Comparison of ENCODE assay signal across 8 cellular contexts in the genomic region with DNA sequence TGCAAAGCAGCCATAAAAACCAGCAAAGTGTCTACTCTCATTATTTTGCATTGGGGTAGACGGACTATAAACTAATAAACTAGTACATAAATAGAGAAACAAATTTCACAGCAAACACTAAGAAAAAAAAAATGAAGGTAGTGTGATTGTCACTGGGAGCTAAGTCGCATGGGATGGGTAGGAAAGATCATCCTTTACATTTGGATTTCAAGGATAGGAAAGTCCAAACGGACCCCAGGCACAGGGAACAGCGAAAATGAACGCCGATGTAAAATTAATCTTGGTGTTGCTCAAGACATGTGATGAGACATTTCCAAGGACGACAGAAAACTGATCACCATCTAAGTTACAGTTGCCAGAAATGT. TPM values are rescaled to one million over a fixed set of nuclear protein-coding genes. Genes with fewer than 3 reads are reported as not detected.
DNase-seq lines count a peak whose midpoint lies in the region; ATAC-seq, FAIRE-seq and TF ChIP-seq lines count a peak whose summit lies in the region.

No MANE protein-coding gene starts in this region.

- 55 to 71% methylated on average over 7 of the region's 7 CpGs for WGBS in pancreas, 2 donors

- intact Hi-C loops in Calu3 (cut with micrococcal nuclease; ENCODE audit: unreplicated experiment), result no loop called here
- intact Hi-C loops in OCI-LY7 (cut with micrococcal nuclease; ENCODE audit: unreplicated experiment), result loop anchor here (2.0 kb wide), 1 partner anchor 57 kb away; the partner anchor contains the start of gene ZNF555
- intact Hi-C loops in pancreas (cut with DNase I), result no loop called here

- H3K36me3 ChIP-seq in OCI-LY7 (ENCODE audit: insufficient read depth, low read length) (peaks cover 47% of the 10 kb centered on the region), pancreas (no peaks in the 10 kb centered on the region)

- peak overlapping the region; percentile 97 for H3K4me3 ChIP-seq in OCI-LY7 (ENCODE audit: low read depth, low read length, poor library complexity, severe bottlenecking)
- H3K4me3 ChIP-seq in pancreas, result peak overlapping the region in 1 of 4 donors; percentile 89

- H3K4me3 Mint-ChIP-seq in Calu3 (ENCODE audit: low read depth, unreplicated experiment), result peak overlapping the region; percentile 75
- H3K4me3 Mint-ChIP-seq in effector memory CD8-positive, alpha-beta T cell, result peak overlapping the region; percentile 82 to 86

- H3K27ac Mint-ChIP-seq in Calu3 (ENCODE audit: unreplicated experiment), result peak overlapping the region; percentile 84
- peak overlapping the region; percentile 85 to 88 for H3K27ac Mint-ChIP-seq in effector memory CD8-positive, alpha-beta T cell

- peaks cover 78% of the 10 kb centered on the region for H3K79me2 ChIP-seq in OCI-LY7 (ENCODE audit: insufficient read depth, low read depth, low read length)

- H3K27ac ChIP-seq in OCI-LY7 (ENCODE audit: low read depth, low read length, poor library complexity, severe bottlenecking) (peak overlapping the region; percentile 79), pancreas (peak overlapping the region; percentile 47 to 75 (median 72))

- no peaks in the 10 kb centered on the region for H3K9me2 ChIP-seq in OCI-LY7 (ENCODE audit: insufficient read depth, low read length)

- H3K9me3 Mint-ChIP-seq in Calu3 (ENCODE audit: low read depth, unreplicated experiment), result no peaks in the 10 kb centered on the region
- no peaks in the 10 kb centered on the region for H3K9me3 Mint-ChIP-seq in effector memory CD8-positive, alpha-beta T cell

- peak overlapping the region; percentile 69 for H3K4me2 ChIP-seq in OCI-LY7 (ENCODE audit: low read length)

- CTCF ChIA-PET in Calu3 (lab: Charles Lee) (interaction anchor here (0.5 to 1.1 kb wide), 3 partner anchors 103 to 628 kb away, joined by 3 to 4 read pairs (median 3); no protein-coding TSS in a partner anchor), OCI-LY7 (lab: Charles Lee; ENCODE audit: unreplicated experiment) (interaction anchor here (1.0 kb wide), 1 partner anchor 141 kb away, joined by 4 read pairs; no protein-coding TSS in a partner anchor)

- no TSS peak for BruUV-seq in Calu3 (replicated peaks; lab: Mats Ljungman, UMichigan)
- BruUV-seq in OCI-LY7 (replicated peaks; lab: Mats Ljungman, UMichigan), result no TSS peak

- peaks cover 24% of the 10 kb centered on the region for H4K20me1 ChIP-seq in OCI-LY7 (ENCODE audit: insufficient read depth, low read length)

- FAIRE-seq in pancreas (lab: Jason Lieb, UNC), result no peak

- POLR2A ChIA-PET in OCI-LY7 (lab: Charles Lee), result interaction anchor here (1.2 kb wide), 1 partner anchor 58 kb away, joined by 5 read pairs; the partner anchor contains the start of gene ZNF555

- peak overlapping the region; percentile 76; the same call in 1 of the 2 replicates for H2AFZ ChIP-seq in OCI-LY7 (ENCODE audit: low read length)

- H3K27me3 Mint-ChIP-seq in Calu3 (ENCODE audit: unreplicated experiment), result no peaks in the 10 kb centered on the region
- no peaks in the 10 kb centered on the region for H3K27me3 Mint-ChIP-seq in effector memory CD8-positive, alpha-beta T cell

- H3K36me3 Mint-ChIP-seq in Calu3 (ENCODE audit: insufficient read depth, unreplicated experiment), result peaks cover 43% of the 10 kb centered on the region
- peaks cover 11% of the 10 kb centered on the region for H3K36me3 Mint-ChIP-seq in effector memory CD8-positive, alpha-beta T cell (ENCODE audit: insufficient read depth)

- no peak for ATAC-seq in effector memory CD8-positive, alpha-beta T cell (replicated peaks)
- ATAC-seq in pancreas (no peak), HG02571 (IDR thresholded peaks at IDR 0.05; ENCODE audit: unreplicated experiment) (no peak)

- TF ChIP-seq CTCF in Calu3 (IDR thresholded peaks at IDR 0.05; ENCODE audit: unreplicated experiment) (no peak), OCI-LY7 (conservative IDR thresholded peaks at IDR 0.05; ENCODE audit: low read length) (no peak), pancreas (IDR thresholded peaks at IDR 0.05) (no peak)

- H3K27me3 ChIP-seq in pancreas, result no peaks in the 10 kb centered on the region

- H3K4me1 ChIP-seq in OCI-LY7 (ENCODE audit: insufficient read depth, low read length, poor library complexity, severe bottlenecking), result peaks cover 61% of the 10 kb centered on the region
- peaks cover 5 to 27% (median 21%) of the 10 kb centered on the region in 3 donors for H3K4me1 ChIP-seq in pancreas

- no peak for DNase-seq in Calu3
- no peak for DNase-seq in OCI-LY7 (ENCODE audit: low spot score)
- no peak for DNase-seq in effector memory CD8-positive, alpha-beta T cell
- no peak for DNase-seq in pancreas
- DNase-seq in D341Med (ENCODE audit: low spot score), result no peak
- no peak for DNase-seq in MV-4-11 (lab: John Stamatoyannopoulos, UW)
- DNase-seq in cortex of kidney (lab: John Stamatoyannopoulos, UW), result no peak

- H3K4me1 Mint-ChIP-seq in Calu3 (ENCODE audit: low read depth, unreplicated experiment), result peaks cover 14% of the 10 kb centered on the region
- peaks cover 33 to 35% of the 10 kb centered on the region in 2 donors for H3K4me1 Mint-ChIP-seq in effector memory CD8-positive, alpha-beta T cell (ENCODE audit: low read depth in 2 of 2)

- H3K9me3 ChIP-seq in OCI-LY7 (ENCODE audit: low read length) (no peaks in the 10 kb centered on the region), pancreas (no peaks in the 10 kb centered on the region)

RNA-seq across cellular contexts. Expression of gene SGTA, which starts 0.7 kb away (rescaled TPM):
- total RNA-seq in Calu3 (2022) (44.7 and 48.3 TPM in 2 replicates), OCI-LY7 (2022) (68.2 and 70.9 TPM in 2 replicates), pancreas (10 to 100 TPM; 19.4 to 31.5 (median 23.5) TPM)
- 67.5 and 82.4 TPM in 2 replicates for total RNA-seq in OCI-LY7 (2014; rRNA removed; shearing (Covaris generic))
- 10 to 100 TPM; 42.7 to 49.6 TPM for polyA plus RNA-seq in pancreas

RNA-seq across cellular contexts. Expression of gene THOP1, which starts 1.5 kb away (rescaled TPM):
- 85.9 and 86.2 TPM in 2 replicates for total RNA-seq in Calu3 (2022)
- total RNA-seq in OCI-LY7 (2014; rRNA removed; shearing (Covaris generic)), result 191 and 217 TPM in 2 replicates
- total RNA-seq in OCI-LY7 (2022), result 140 and 170 TPM in 2 replicates
- total RNA-seq in pancreas, result 10 to 100 TPM; 11.6 to 21.3 (median 18.6) TPM
- 100 to 1,000 TPM in 1 of 2 donors, 10 to 100 TPM in 1; 79.6 to 124 TPM for polyA plus RNA-seq in pancreas

RNA-seq across cellular contexts. Expression of gene ZNF554, which starts 35.9 kb away (rescaled TPM):
- total RNA-seq in Calu3 (2022) (4.3 and 4.9 TPM in 2 replicates), OCI-LY7 (2022) (3.7 and 3.9 TPM in 2 replicates), pancreas (1 to 10 TPM; 2.6 to 4.2 (median 3.4) TPM)
- total RNA-seq in OCI-LY7 (2014; rRNA removed; shearing (Covaris generic)), result 1.6 and 4.4 TPM in 2 replicates
- polyA plus RNA-seq in pancreas, result 1 to 10 TPM; 5.2 TPM

RNA-seq across cellular contexts. Expression of gene SLC39A3, which starts 43.9 kb away (rescaled TPM):
- total RNA-seq in Calu3 (2022) (25.0 and 28.2 TPM in 2 replicates), OCI-LY7 (2022) (38.6 and 46.8 TPM in 2 replicates), pancreas (10 to 100 TPM in 5 of 6 donors, 1 to 10 TPM in 1; 8.7 to 15.2 (median 11.9) TPM)
- 33.3 and 45.6 TPM in 2 replicates for total RNA-seq in OCI-LY7 (2014; rRNA removed; shearing (Covaris generic))
- 10 to 100 TPM; 15.9 to 25.6 TPM for polyA plus RNA-seq in pancreas

RNA-seq across cellular contexts. Expression of gene ZNF555, which starts 57.5 kb away (rescaled TPM):
- total RNA-seq in Calu3 (2022), result 3.8 and 5.7 TPM in 2 replicates
- 2.4 and 2.8 TPM in 2 replicates for total RNA-seq in OCI-LY7 (2014; rRNA removed; shearing (Covaris generic))
- total RNA-seq in OCI-LY7 (2022), result 5.1 and 6.9 TPM in 2 replicates
- 1 to 10 TPM; 3.0 to 6.0 (median 3.8) TPM for total RNA-seq in pancreas
- 1 to 10 TPM in 1 of 2 donors, under 1 TPM in 1; 0.68 to 2.1 TPM for polyA plus RNA-seq in pancreas
